8 cellular contexts compared by ENCODE assay signal in the genomic region with DNA sequence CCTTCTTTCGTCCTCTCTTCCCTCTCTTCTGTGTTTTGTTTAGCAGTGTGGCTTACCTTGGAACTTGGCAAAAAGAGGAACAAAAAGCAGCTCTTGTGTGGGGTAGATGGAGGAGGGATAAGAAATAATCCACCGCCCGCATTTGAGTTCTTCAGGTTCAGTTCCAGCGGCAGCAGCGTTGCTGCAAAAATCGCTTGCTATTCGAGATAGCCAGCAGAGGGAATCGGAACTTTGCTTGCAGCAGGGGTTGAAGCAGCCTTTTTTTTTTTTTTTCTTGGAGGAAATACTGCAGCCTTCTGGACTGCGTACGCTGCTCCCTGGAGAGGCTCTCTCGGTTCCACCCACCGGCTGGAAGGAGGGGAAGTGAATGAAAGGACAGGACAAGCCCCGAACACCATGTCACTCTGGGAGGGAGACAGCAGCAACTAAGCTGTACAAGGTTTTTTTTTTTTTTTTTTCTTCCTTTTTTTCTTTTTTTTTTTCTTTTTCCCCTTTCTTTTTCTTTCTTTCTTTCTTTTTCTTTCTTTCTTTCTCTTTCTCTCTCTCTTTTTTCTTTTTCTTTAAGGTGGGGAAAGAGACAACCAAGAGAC. TPM values are rescaled to one million over a fixed set of nuclear protein-coding genes. Genes with fewer than 3 reads are reported as not detected.
DNase-seq lines count a peak whose midpoint lies in the region; ATAC-seq and TF ChIP-seq lines count a peak whose summit lies in the region.

Gene RBMS3 (plus strand): TSS at position 397 of the 590 bp plus-strand sequence.

- intact Hi-C loops in activated CD4-positive, alpha-beta T cell treated with anti-CD3 and anti-CD28 coated beads, Interleukin-2, amount 10 ng/mL, durations not matched to agents 24 days and 14 days (cut with micrococcal nuclease): loop anchor here (5.0 kb wide), 3 partner anchors 188 to 438 kb away; no protein-coding TSS in a partner anchor
- intact Hi-C loops in heart left ventricle (cut with DNase I): loop anchor here (2.0 to 10.0 kb wide), 24 partner anchors 42 to 484 kb away; no protein-coding TSS in a partner anchor

- H3K27me3 ChIP-seq in H7 (ENCODE audit: control insufficient read depth, insufficient read depth, low read length) (no peaks in the 10 kb centered on the region), heart left ventricle (no peaks in the 10 kb centered on the region)

- H3K4me1 Mint-ChIP-seq in activated CD4-positive, alpha-beta T cell treated with anti-CD3 and anti-CD28 coated beads, Interleukin-2, amount 10 ng/mL, durations not matched to agents 24 days and 14 days: peaks cover 31% of the 10 kb centered on the region

- peaks cover 0 to 30% (median 12%) of the 10 kb centered on the region in 12 donors for H3K4me1 ChIP-seq in heart left ventricle

- H3K27ac ChIP-seq in heart left ventricle: peak within 1 kb of the TSS; percentile 83 to 96 (median 91)

- peak; percentile 74 for DNase-seq in activated CD4-positive, alpha-beta T cell treated with anti-CD3 and anti-CD28 coated beads, Interleukin-2, amount 10 ng/mL, durations not matched to agents 24 days and 14 days
- DNase-seq in activated CD4-positive, alpha-beta T cell treated with anti-CD3 and anti-CD28 coated beads, Interleukin-2, amount 50 U/mL, for 48 hours: no peak
- DNase-seq in H7: peak; percentile 8
- DNase-seq in NCI-H2227 (lab: John Stamatoyannopoulos, UW; ENCODE audit: unreplicated experiment): peak; percentile 83
- peak in 47 of 56 donors; percentile 2 to 71 (median 27) for DNase-seq in amygdala (lab: John Stamatoyannopoulos, UW)
- DNase-seq in heart left ventricle: peak; percentile 90 to 93 (median 92)
- peak; percentile 39 for DNase-seq in occipital lobe (lab: John Stamatoyannopoulos, UW)
- no peak for DNase-seq in activated effector memory CD4-positive, alpha-beta T cell treated with anti-CD3 and anti-CD28 coated beads, Interleukin-2, amount 50 U/mL, for 16 hours

- peak within 1 kb of the TSS; percentile 85 for H3K4me3 Mint-ChIP-seq in activated CD4-positive, alpha-beta T cell treated with anti-CD3 and anti-CD28 coated beads, Interleukin-2, amount 10 ng/mL, durations not matched to agents 24 days and 14 days

- H3K9me3 Mint-ChIP-seq in activated CD4-positive, alpha-beta T cell treated with anti-CD3 and anti-CD28 coated beads, Interleukin-2, amount 10 ng/mL, durations not matched to agents 24 days and 14 days: no peaks in the 10 kb centered on the region

- 0 to 1% (median 1%) methylated on average over 13 of the region's 13 CpGs for WGBS in heart left ventricle, 4 donors

- peak; percentile 22 to 80 (median 54) for TF ChIP-seq CTCF in heart left ventricle (IDR thresholded peaks at IDR 0.05)

- no peaks in the 10 kb centered on the region for H3K9me3 ChIP-seq in heart left ventricle

- peak; percentile 91 to 95 (median 94) for ATAC-seq in heart left ventricle

- H3K27ac Mint-ChIP-seq in activated CD4-positive, alpha-beta T cell treated with anti-CD3 and anti-CD28 coated beads, Interleukin-2, amount 10 ng/mL, durations not matched to agents 24 days and 14 days: peak within 1 kb of the TSS; percentile 78

- H3K27me3 Mint-ChIP-seq in activated CD4-positive, alpha-beta T cell treated with anti-CD3 and anti-CD28 coated beads, Interleukin-2, amount 10 ng/mL, durations not matched to agents 24 days and 14 days: peaks cover 5% of the 10 kb centered on the region

- peak in 1 of 2 donors; percentile 58 for TF ChIP-seq POLR2A in heart left ventricle (IDR thresholded peaks at IDR 0.05)

- no peaks in the 10 kb centered on the region for H3K36me3 ChIP-seq in H7 (replicated peaks; ENCODE audit: control insufficient read depth, insufficient read depth, low read length)
- H3K36me3 ChIP-seq in heart left ventricle: no peaks in the 10 kb centered on the region

- no peaks in the 10 kb centered on the region for H3K36me3 Mint-ChIP-seq in activated CD4-positive, alpha-beta T cell treated with anti-CD3 and anti-CD28 coated beads, Interleukin-2, amount 10 ng/mL, durations not matched to agents 24 days and 14 days (ENCODE audit: low read depth)

- H3K4me3 ChIP-seq in H7 (ENCODE audit: insufficient read depth, low read depth, low read length) (peak within 1 kb of the TSS; percentile 34), heart left ventricle (peak within 1 kb of the TSS; percentile 43 to 84 (median 66))

RNA-seq across cellular contexts. Expression of gene RBMS3, which starts in this region (rescaled TPM):
- 4.3 and 5.0 TPM in 2 replicates for total RNA-seq in activated CD4-positive, alpha-beta T cell treated with anti-CD3 and anti-CD28 coated beads, Interleukin-2, amount 10 ng/mL, durations not matched to agents 24 days and 14 days
- total RNA-seq in H7 (2014; rRNA removed; shearing (Covaris generic)): 9.4 and 14.4 TPM in 2 replicates
- total RNA-seq in heart left ventricle: 10 to 100 TPM; 19.0 to 35.6 (median 27.3) TPM
- 1 to 10 TPM; 4.8 to 5.3 TPM for polyA plus RNA-seq in heart left ventricle
- 19.8 TPM for total RNA-seq in occipital lobe

Comparison
In these comparisons a context has a peak if more than half of its experiments do, and no peak if none do; other contexts are left out.
1. DNase-seq: peak in activated CD4-positive, alpha-beta T cell treated with anti-CD3 and anti-CD28 coated beads, Interleukin-2, amount 10 ng/mL, durations not matched to agents 24 days and 14 days (single experiment), H7 (single experiment), NCI-H2227 (single experiment), amygdala (47 of 56), heart left ventricle (5 of 5) and occipital lobe (single experiment); none in activated CD4-positive, alpha-beta T cell treated with anti-CD3 and anti-CD28 coated beads, Interleukin-2, amount 50 U/mL, for 48 hours (0 of 2) and activated effector memory CD4-positive, alpha-beta T cell treated with anti-CD3 and anti-CD28 coated beads, Interleukin-2, amount 50 U/mL, for 16 hours (single experiment).